8 cellular contexts compared by ENCODE assay signal in the genomic region with DNA sequence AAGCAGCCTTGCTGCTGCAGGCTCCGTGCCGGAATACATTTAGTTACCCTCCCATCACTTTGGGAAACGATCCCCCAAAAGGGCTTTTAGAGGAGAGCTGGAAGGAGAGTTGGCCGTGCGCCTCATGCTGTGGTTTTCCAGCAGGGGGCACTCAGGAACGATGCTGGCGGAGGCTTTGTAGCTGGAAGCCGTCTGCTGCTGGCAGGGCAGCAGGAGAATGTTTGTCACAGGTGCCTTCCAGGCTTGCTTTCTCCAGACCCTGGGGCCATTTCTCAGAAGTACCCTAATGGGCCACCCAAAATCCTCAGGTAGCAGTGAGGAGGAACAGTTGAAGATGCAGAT. TPM values are rescaled to one million over a fixed set of nuclear protein-coding genes. Genes with fewer than 3 reads are reported as not detected.
A peak's percentile ranks its signal among the peaks of the same experiment; 100 is the strongest.
DNase-seq lines count a peak whose midpoint lies in the region; ATAC-seq and TF ChIP-seq lines count a peak whose summit lies in the region.

No MANE protein-coding gene starts in this region.

- peaks cover 68% of the 10 kb centered on the region for H3K4me1 Mint-ChIP-seq in brain

- peaks cover 11% of the 10 kb centered on the region for H3K36me3 Mint-ChIP-seq in brain

- peak overlapping the region; percentile 32; the same call in 1 of the 2 replicates for H3K4me2 ChIP-seq in SK-N-SH

- H3K36me3 ChIP-seq in SK-N-SH (replicated peaks in 1 of 2; ENCODE audit: control insufficient read depth in 1 of 2, insufficient read depth in 2 of 2, low read length in 1 of 2) = peaks cover 15 to 18% of the 10 kb centered on the region in 2 experiments

- DNase-seq in HL-60 (ENCODE audit: low read depth in 1 of 2, low spot score in 1 of 2) (peak in 1 of 2 experiments; percentile 46), SK-N-SH (peak; percentile 79), kidney tubule cell (ENCODE audit: low spot score) (peak; percentile 41), GOT3 (lab: John Stamatoyannopoulos, UW) (no peak)
- DNase-seq in stimulated activated CD4-positive, alpha-beta T cell treated with anti-CD3 and anti-CD28 coated beads, Interleukin-4, amount 100 ng/mL, for 48 hours (ENCODE audit: low read depth in 2 of 2) = peak; percentile 19 to 27

- no peaks in the 10 kb centered on the region for H3K9me2 ChIP-seq in SK-N-SH

- H3F3A ChIP-seq in SK-N-SH (replicated peaks; ENCODE audit: insufficient read depth) = no peaks in the 10 kb centered on the region

- TF ChIP-seq EP300 in SK-N-SH (IDR thresholded peaks at IDR 0.05; ENCODE audit: borderline replicate concordance in 1 of 2, low read depth in 1 of 2, low read length in 1 of 2) = no peak

- ATAC-seq in HG02588 (IDR thresholded peaks at IDR 0.05; ENCODE audit: unreplicated experiment) = no peak

- peaks cover 8% of the 10 kb centered on the region for H4K20me1 ChIP-seq in SK-N-SH (ENCODE audit: insufficient read depth)

- WGBS in SK-N-SH (ENCODE audit: low lambda C conversion rate) = 30% methylated on average over 7 of the region's 8 CpGs

- peak overlapping the region; percentile 47 to 97 (median 75) for H3K27ac Mint-ChIP-seq in brain

- H3K27ac ChIP-seq in C4-2B = no peak overlapping the region; the same call in 1 of the 2 replicates
- H3K27ac ChIP-seq in HL-60 (replicated peaks) = no peak overlapping the region
- no peak overlapping the region for H3K27ac ChIP-seq in SK-N-SH (ENCODE audit: low read depth in 2 of 2, low read length in 1 of 2)

- H3K4me3 ChIP-seq in HL-60 (replicated peaks; ENCODE audit: insufficient read depth, low read length) (no peak overlapping the region), SK-N-SH (ENCODE audit: low read depth in 2 of 2, low read length in 1 of 2) (peak overlapping the region in 1 of 2 experiments; percentile 49; a peak in 1 of 4 replicates)

- H3K9me3 Mint-ChIP-seq in brain = no peaks in the 10 kb centered on the region

- H2AFZ ChIP-seq in SK-N-SH (ENCODE audit: low read depth) = no peak overlapping the region

- H3K9ac ChIP-seq in SK-N-SH = no peak overlapping the region

- H3K4me3 Mint-ChIP-seq in brain = peak overlapping the region; percentile 7 to 65 (median 52)

- CTCF ChIA-PET in SK-N-SH (lab: Yijun Ruan, JAX) = interaction anchor here (0.5 to 7.1 kb wide), 67 partner anchors 8 to 403 kb away, joined by 3 to 64 read pairs (median 4); a partner anchor contains a TSS

- H3K9me3 ChIP-seq in SK-N-SH = no peaks in the 10 kb centered on the region

- POLR2A ChIA-PET in SK-N-SH (lab: Yijun Ruan, JAX) = interaction anchor here (0.8 to 1.5 kb wide), 4 partner anchors 33 to 110 kb away, joined by 3 to 4 read pairs (median 4); a partner anchor contains a TSS

- no peaks in the 10 kb centered on the region for H3K27me3 Mint-ChIP-seq in brain

- TF ChIP-seq CTCF in C4-2B (conservative IDR thresholded peaks at IDR 0.05) = peak; percentile 92
- peak; percentile 67 for TF ChIP-seq CTCF in HL-60 (IDR thresholded peaks at IDR 0.05; ENCODE audit: insufficient read depth, low read length)
- peak; percentile 82 for TF ChIP-seq CTCF in SK-N-SH (IDR thresholded peaks at IDR 0.05)
- TF ChIP-seq CTCF in brain (conservative IDR thresholded peaks at IDR 0.05) = peak; percentile 86 to 91

- H3K79me2 ChIP-seq in SK-N-SH (ENCODE audit: insufficient read depth) = no peaks in the 10 kb centered on the region

- H3K27me3 ChIP-seq in HL-60 (ENCODE audit: insufficient read depth, poor library complexity, severe bottlenecking) (no peaks in the 10 kb centered on the region), SK-N-SH (ENCODE audit: insufficient read depth) (no peaks in the 10 kb centered on the region)

- peaks cover 15 to 43% of the 10 kb centered on the region in 2 experiments for H3K4me1 ChIP-seq in SK-N-SH (ENCODE audit: control insufficient read depth in 1 of 2, insufficient read depth in 2 of 2, low read depth in 1 of 2, low read length in 1 of 2)

- peak; percentile 87 for TF ChIP-seq RAD21 in SK-N-SH (IDR thresholded peaks at IDR 0.05; ENCODE audit: low read length)

TF ChIP-seq in SK-N-SH, 30 proteins besides CTCF, POLR2A, EP300 and RAD21:
- TF ChIP-seq TCF12 (IDR thresholded peaks at IDR 0.05) (0 out of 2 replicates have a peak, but pooled peaks have one; percentile 10), MEF2A (IDR thresholded peaks at IDR 0.05; ENCODE audit: borderline replicate concordance, low read depth) (no peak), SMC3 (IDR thresholded peaks at IDR 0.05; ENCODE audit: low read depth, low read length) (peak; percentile 91), NFIC (IDR thresholded peaks at IDR 0.05; ENCODE audit: borderline replicate concordance) (peak; percentile 44), RCOR1 (IDR thresholded peaks at IDR 0.05; ENCODE audit: low read length) (0 out of 2 replicates have a peak, but pooled peaks have one; percentile 11)
- TF ChIP-seq, protein P1, sequence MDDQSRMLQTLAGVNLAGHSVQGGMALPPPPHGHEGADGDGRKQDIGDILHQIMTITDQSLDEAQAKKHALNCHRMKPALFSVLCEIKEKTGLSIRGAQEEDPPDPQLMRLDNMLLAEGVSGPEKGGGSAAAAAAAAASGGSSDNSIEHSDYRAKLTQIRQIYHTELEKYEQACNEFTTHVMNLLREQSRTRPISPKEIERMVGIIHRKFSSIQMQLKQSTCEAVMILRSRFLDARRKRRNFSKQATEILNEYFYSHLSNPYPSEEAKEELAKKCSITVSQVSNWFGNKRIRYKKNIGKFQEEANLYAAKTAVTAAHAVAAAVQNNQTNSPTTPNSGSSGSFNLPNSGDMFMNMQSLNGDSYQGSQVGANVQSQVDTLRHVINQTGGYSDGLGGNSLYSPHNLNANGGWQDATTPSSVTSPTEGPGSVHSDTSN (IDR thresholded peaks at IDR 0.05) = no peak
TF ChIP-seq in SK-N-SH: peak in this region for 4.

RNA-seq across cellular contexts. Expression of a gene that starts 30.0 kb away (rescaled TPM):
- 0.72 and 0.73 TPM in 2 replicates for polyA plus RNA-seq in SK-N-SH (2012; rRNA removed)
- 0.42 and 0.55 TPM in 2 replicates for polyA plus RNA-seq in SK-N-SH (2012; cell fraction: cytosol; rRNA removed)
- polyA plus RNA-seq in SK-N-SH (2012; cell fraction: nucleus; rRNA removed) = 1.0 and 1.2 TPM in 2 replicates
- polyA plus RNA-seq in brain (ENCODE audit: insufficient read depth, low read depth, low replicate concordance) = 1.6 TPM
